In the genomic region with DNA sequence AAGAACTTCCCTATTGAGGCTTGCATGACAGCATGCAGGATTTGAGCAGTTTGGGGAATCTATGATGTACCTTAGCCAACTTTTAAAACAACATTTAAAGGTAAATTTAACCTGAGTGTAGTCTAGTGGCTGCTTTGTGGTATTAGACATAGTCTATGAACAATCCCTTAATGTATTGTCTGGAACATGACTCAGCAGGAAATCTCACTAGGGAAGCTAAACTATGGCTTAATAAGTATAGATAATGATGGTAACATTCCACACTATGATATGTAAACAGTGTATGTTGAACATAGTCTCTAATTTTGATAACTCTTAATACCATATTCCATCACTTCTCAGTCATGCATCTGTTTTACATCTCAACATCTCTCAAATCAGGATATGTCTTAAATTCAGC, we compare ENCODE assay signal across 1 cellular context.
TF ChIP-seq lines count a peak whose summit lies in the region.

No MANE protein-coding gene starts in this region.

TF ChIP-seq in HepG2, 621 proteins besides CTCF, POLR2A, EP300 and RAD21 (continued from another document):
- TF ChIP-seq, protein P1, sequence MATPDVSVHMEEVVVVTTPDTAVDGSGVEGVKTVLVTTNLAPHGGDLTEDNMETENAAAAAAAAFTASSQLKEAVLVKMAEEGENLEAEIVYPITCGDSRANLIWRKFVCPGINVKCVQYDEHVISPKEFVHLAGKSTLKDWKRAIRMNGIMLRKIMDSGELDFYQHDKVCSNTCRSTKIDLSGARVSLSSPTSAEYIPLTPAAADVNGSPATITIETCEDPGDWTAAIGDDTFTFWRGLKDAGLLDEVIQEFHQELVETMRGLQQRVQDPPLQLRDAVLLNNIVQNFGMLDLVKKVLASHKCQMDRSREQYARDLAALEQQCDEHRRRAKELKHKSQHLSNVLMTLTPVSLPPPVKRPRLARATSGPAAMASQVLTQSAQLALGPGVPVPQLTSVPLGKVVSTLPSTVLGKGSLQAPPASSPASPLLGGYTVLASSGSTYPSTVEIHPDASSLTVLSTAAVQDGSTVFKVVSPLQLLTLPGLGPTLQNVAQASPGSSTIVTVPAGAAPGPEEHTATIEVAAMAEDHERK (CRISPR knock-in tag; IDR thresholded peaks at IDR 0.05; ENCODE audit: low read depth) = no peak
- TF ChIP-seq ZNF253 (CRISPR knock-in tag; IDR thresholded peaks at IDR 0.05; ENCODE audit: borderline replicate concordance) (no peak), ARNT2 (CRISPR knock-in tag; IDR thresholded peaks at IDR 0.05; ENCODE audit: low read depth) (no peak), CENPX (CRISPR knock-in tag; IDR thresholded peaks at IDR 0.05) (no peak)
